7 cellular contexts compared by ENCODE assay signal in genomic region chr13:21049731-21050130, GRCh38. TPM values are rescaled to one million over a fixed set of nuclear protein-coding genes. Genes with fewer than 3 reads are reported as not detected.
DNase-seq lines count a peak whose midpoint lies in the region; ATAC-seq and TF ChIP-seq lines count a peak whose summit lies in the region.
"Not testable (repeated sequence)": the region's sequence is repeated elsewhere in the genome, so short reads cannot be mapped to it uniquely, and the experiment has no call there.

No MANE protein-coding gene starts in this region.

- H3K4me3 ChIP-seq in GM23338: peak overlapping the region; percentile 29; the same call in 1 of the 2 replicates
- H3K4me3 ChIP-seq in cardiac muscle cell, gastrocnemius medialis: not testable (repeated sequence)

- not testable (repeated sequence) for TF ChIP-seq POLR2A in gastrocnemius medialis (IDR thresholded peaks at IDR 0.05)

- peak; percentile 21 for ATAC-seq in GM23338
- not testable (repeated sequence) for ATAC-seq in activated T-cell treated with anti-CD3 and anti-CD28 coated beads, Interleukin-2, amount 50 U/mL, for 72 hours (replicated peaks in 1 of 2); gastrocnemius medialis

- H3K27me3 Mint-ChIP-seq in GM23338 (ENCODE audit: insufficient read depth, low read depth, poor library complexity); activated T-cell treated with anti-CD3 and anti-CD28 coated beads, Interleukin-2, amount 50 U/mL, for 72 hours (ENCODE audit: low read depth); dendritic cell treated with granulocyte-macrophage colony-stimulating factor and Interleukin-4, amounts not matched to agents 40 ng/mL and 50 ng/mL, for 4 days; osteocyte (ENCODE audit: unreplicated experiment): not testable (repeated sequence)

- H3K9me3 Mint-ChIP-seq in GM23338; activated T-cell treated with anti-CD3 and anti-CD28 coated beads, Interleukin-2, amount 50 U/mL, for 72 hours; dendritic cell treated with granulocyte-macrophage colony-stimulating factor and Interleukin-4, amounts not matched to agents 40 ng/mL and 50 ng/mL, for 4 days; osteocyte (ENCODE audit: unreplicated experiment): not testable (repeated sequence)

- H3K36me3 Mint-ChIP-seq in GM23338 (ENCODE audit: low read depth) (peaks cover 28% of the 10 kb centered on the region), osteocyte (ENCODE audit: unreplicated experiment) (peaks cover 18% of the 10 kb centered on the region)
- not testable (repeated sequence) for H3K36me3 Mint-ChIP-seq in activated T-cell treated with anti-CD3 and anti-CD28 coated beads, Interleukin-2, amount 50 U/mL, for 72 hours (ENCODE audit: insufficient read depth in 2 of 2)
- peaks cover 51% of the 10 kb centered on the region for H3K36me3 Mint-ChIP-seq in dendritic cell treated with granulocyte-macrophage colony-stimulating factor and Interleukin-4, amounts not matched to agents 40 ng/mL and 50 ng/mL, for 4 days (ENCODE audit: low read depth)

- intact Hi-C loops in dendritic cell treated with granulocyte-macrophage colony-stimulating factor and Interleukin-4, amounts not matched to agents 40 ng/mL and 50 ng/mL, for 4 days (cut with micrococcal nuclease); gastrocnemius medialis (cut with DNase I; ENCODE audit: low total_unique reads): not testable (repeated sequence)

- H3F3A ChIP-seq in GM23338 (replicated peaks; ENCODE audit: low read depth): not testable (repeated sequence)

- peaks cover 100% of the 10 kb centered on the region for H3K79me2 ChIP-seq in GM23338 (replicated peaks; ENCODE audit: insufficient read depth)

- POLR2A ChIA-PET in RWPE1 (lab: Yijun Ruan, JAX; ENCODE audit: low non-redundant PET): not testable (repeated sequence)

- not testable (repeated sequence) for H3K27me3 ChIP-seq in GM23338 (ENCODE audit: insufficient read depth); cardiac muscle cell; gastrocnemius medialis

- TF ChIP-seq CTCF in GM23338 (conservative IDR thresholded peaks at IDR 0.05; ENCODE audit: low read depth in 2 of 2); RWPE1 (conservative IDR thresholded peaks at IDR 0.05; ENCODE audit: low read depth); cardiac muscle cell (IDR thresholded peaks at IDR 0.05; ENCODE audit: low read depth, low read length); osteocyte (IDR thresholded peaks at IDR 0.05); gastrocnemius medialis (IDR thresholded peaks at IDR 0.05 in 4 of 5, conservative IDR thresholded peaks at IDR 0.05 in 1 of 5): not testable (repeated sequence)

- H3K36me3 ChIP-seq in GM23338 (ENCODE audit: insufficient read depth): peaks cover 16% of the 10 kb centered on the region
- not testable (repeated sequence) for H3K36me3 ChIP-seq in cardiac muscle cell, gastrocnemius medialis

- H3K4me1 ChIP-seq in GM23338 (ENCODE audit: insufficient read depth) (peaks cover 42% of the 10 kb centered on the region), gastrocnemius medialis (peaks cover 59 to 77% of the 10 kb centered on the region in 2 donors)
- H3K4me1 ChIP-seq in cardiac muscle cell (ENCODE audit: low read depth): not testable (repeated sequence)

- H3K27ac Mint-ChIP-seq in GM23338: peak overlapping the region; percentile 81
- H3K27ac Mint-ChIP-seq in activated T-cell treated with anti-CD3 and anti-CD28 coated beads, Interleukin-2, amount 50 U/mL, for 72 hours: peak overlapping the region; percentile 9
- H3K27ac Mint-ChIP-seq in dendritic cell treated with granulocyte-macrophage colony-stimulating factor and Interleukin-4, amounts not matched to agents 40 ng/mL and 50 ng/mL, for 4 days: peak overlapping the region; percentile 40
- H3K27ac Mint-ChIP-seq in osteocyte (ENCODE audit: unreplicated experiment): not testable (repeated sequence)

- H3K9me2 ChIP-seq in GM23338 (ENCODE audit: insufficient read depth): not testable (repeated sequence)

- H3K4me1 Mint-ChIP-seq in GM23338 (peaks cover 43% of the 10 kb centered on the region), osteocyte (ENCODE audit: unreplicated experiment) (peaks cover 45% of the 10 kb centered on the region)
- not testable (repeated sequence) for H3K4me1 Mint-ChIP-seq in activated T-cell treated with anti-CD3 and anti-CD28 coated beads, Interleukin-2, amount 50 U/mL, for 72 hours (ENCODE audit: low read depth)
- H3K4me1 Mint-ChIP-seq in dendritic cell treated with granulocyte-macrophage colony-stimulating factor and Interleukin-4, amounts not matched to agents 40 ng/mL and 50 ng/mL, for 4 days (ENCODE audit: low read depth): peaks cover 75% of the 10 kb centered on the region

- H4K20me1 ChIP-seq in GM23338 (replicated peaks; ENCODE audit: insufficient read depth): peaks cover 77% of the 10 kb centered on the region

- CTCF ChIA-PET in RWPE1 (lab: Yijun Ruan, JAX): interaction anchor here (0.6 kb wide), 1 partner anchor 19 kb away, joined by 3 read pairs; no protein-coding TSS in a partner anchor

- H3K9me3 ChIP-seq in cardiac muscle cell (ENCODE audit: low read depth); gastrocnemius medialis: not testable (repeated sequence)

- H3K4me2 ChIP-seq in GM23338: peak overlapping the region; percentile 73

- not testable (repeated sequence) for DNase-seq in GM23338 (ENCODE audit: low spot score); RWPE1 (ENCODE audit: low spot score); activated T-cell treated with anti-CD3 and anti-CD28 coated beads, Interleukin-2, amount 50 U/mL, for 72 hours; cardiac muscle cell (ENCODE audit: low read depth in 1 of 2, low spot score in 1 of 2); gastrocnemius medialis
- DNase-seq in osteocyte (ENCODE audit: extremely low spot score, unreplicated experiment): peak; percentile 64

- 0 out of 3 replicates have a peak overlapping the region, but pooled peaks have one; percentile 54 for H3K4me3 Mint-ChIP-seq in GM23338
- not testable (repeated sequence) for H3K4me3 Mint-ChIP-seq in activated T-cell treated with anti-CD3 and anti-CD28 coated beads, Interleukin-2, amount 50 U/mL, for 72 hours; dendritic cell treated with granulocyte-macrophage colony-stimulating factor and Interleukin-4, amounts not matched to agents 40 ng/mL and 50 ng/mL, for 4 days; osteocyte (ENCODE audit: unreplicated experiment)

- not testable (repeated sequence) for H2AFZ ChIP-seq in GM23338

- in situ Hi-C loops in gastrocnemius medialis (cut with MboI; ENCODE audit: low sequenced_read_pairs in 4 of 4): not testable (repeated sequence)

- H3K27ac ChIP-seq in GM23338 (ENCODE audit: low read depth): peak overlapping the region; percentile 80
- 0 out of 2 replicates have a peak overlapping the region, but pooled peaks have one; percentile 2 for H3K27ac ChIP-seq in RWPE1
- H3K27ac ChIP-seq in cardiac muscle cell: peak overlapping the region; percentile 23
- peak overlapping the region; percentile 53 to 82 (median 61) for H3K27ac ChIP-seq in gastrocnemius medialis

RNA-seq across cellular contexts. Expression of gene LATS2, which starts 11.7 kb away (rescaled TPM):
- 21.4 and 25.4 TPM in 2 replicates for total RNA-seq in GM23338 (2014; rRNA removed; shearing (Covaris generic))
- polyA plus RNA-seq in GM23338 (2016; fragmentation: Nextera tagmentation; extraction: Ambion mirVana) (10.5 and 11.3 TPM in 2 replicates), cardiac muscle cell (4.0 and 4.7 TPM in 2 replicates)
- 1 to 10 TPM; 6.8 to 7.2 TPM for total RNA-seq in activated T-cell treated with anti-CD3 and anti-CD28 coated beads, Interleukin-2, amount 50 U/mL, for 72 hours
- total RNA-seq in cardiac muscle cell (8.9 and 14.7 TPM in 2 replicates), osteocyte (48.9 and 58.3 TPM in 2 replicates), gastrocnemius medialis (10 to 100 TPM; 11.5 to 34.1 (median 18.8) TPM)

Comparison
In these comparisons a context has a peak if more than half of its experiments do, and no peak if none do; other contexts are left out.
1. H3K27ac ChIP-seq: peak in every context shown above with its lines; median percentile 80 in GM23338; 61 in gastrocnemius medialis; 23 in cardiac muscle cell; 2 in RWPE1.